In the genomic region with DNA sequence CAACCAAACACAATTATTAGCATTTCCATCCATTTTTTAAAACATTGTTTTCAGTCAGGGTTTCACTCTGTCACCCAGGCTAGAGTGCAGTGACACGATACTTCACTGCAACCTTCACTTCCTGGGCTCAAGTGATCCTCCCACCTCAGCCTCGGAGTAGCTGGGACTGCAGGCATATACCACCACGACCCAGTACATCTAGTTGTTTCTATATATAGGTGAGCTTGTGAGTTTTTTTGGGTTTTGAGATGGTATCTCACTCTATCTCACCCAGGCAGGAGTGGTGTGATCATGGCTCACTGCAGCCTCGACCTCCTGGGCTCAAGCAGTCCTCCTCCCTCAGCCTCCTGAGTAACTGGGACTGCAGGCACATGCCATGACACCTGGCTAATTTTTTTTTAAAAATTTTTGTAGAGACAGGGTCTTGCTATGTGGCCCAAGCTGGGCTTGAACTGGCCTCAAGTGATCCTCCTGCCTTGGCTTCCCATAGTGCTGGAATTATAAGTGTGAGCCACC, we compare ENCODE assay signal across 2 cellular contexts.
TF ChIP-seq lines count a peak whose summit lies in the region.

No MANE protein-coding gene starts in this region.

TF ChIP-seq in GM12891, 5 proteins besides CTCF, POLR2A, EP300 and RAD21:
- TF ChIP-seq PAX5 (IDR thresholded peaks at IDR 0.05; ENCODE audit: insufficient read depth, low read length, severe bottlenecking) (no peak), POU2F2 (IDR thresholded peaks at IDR 0.05; ENCODE audit: low read depth, low read length) (no peak), TAF1 (IDR thresholded peaks at IDR 0.05; ENCODE audit: low read depth, low read length) (no peak), POLR2AphosphoS5 (IDR thresholded peaks at IDR 0.05; ENCODE audit: low read depth, low read length) (no peak), SPI1 (IDR thresholded peaks at IDR 0.05; ENCODE audit: low read depth, low read length) (no peak)

TF ChIP-seq in HepG2, 621 proteins besides CTCF, POLR2A, EP300 and RAD21 (continues in another document):
- TF ChIP-seq ZNF234 (CRISPR knock-in tag; conservative IDR thresholded peaks at IDR 0.05), result 0 out of 2 replicates have a peak, but pooled peaks have one; percentile 19
- TF ChIP-seq, protein P1, sequence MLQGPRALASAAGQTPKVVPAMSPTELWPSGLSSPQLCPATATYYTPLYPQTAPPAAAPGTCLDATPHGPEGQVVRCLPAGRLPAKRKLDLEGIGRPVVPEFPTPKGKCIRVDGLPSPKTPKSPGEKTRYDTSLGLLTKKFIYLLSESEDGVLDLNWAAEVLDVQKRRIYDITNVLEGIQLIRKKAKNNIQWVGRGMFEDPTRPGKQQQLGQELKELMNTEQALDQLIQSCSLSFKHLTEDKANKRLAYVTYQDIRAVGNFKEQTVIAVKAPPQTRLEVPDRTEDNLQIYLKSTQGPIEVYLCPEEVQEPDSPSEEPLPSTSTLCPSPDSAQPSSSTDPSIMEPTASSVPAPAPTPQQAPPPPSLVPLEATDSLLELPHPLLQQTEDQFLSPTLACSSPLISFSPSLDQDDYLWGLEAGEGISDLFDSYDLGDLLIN (CRISPR knock-in tag; IDR thresholded peaks at IDR 0.05; ENCODE audit: borderline replicate concordance), result no peak
- TF ChIP-seq ZNF563 (CRISPR knock-in tag; IDR thresholded peaks at IDR 0.05), result 0 out of 2 replicates have a peak, but pooled peaks have one; percentile 17
- TF ChIP-seq ZNF138 (CRISPR knock-in tag; IDR thresholded peaks at IDR 0.05; ENCODE audit: low read depth), result no peak
- no peak for TF ChIP-seq ZBTB1 (CRISPR knock-in tag; IDR thresholded peaks at IDR 0.05; ENCODE audit: borderline replicate concordance)
- TF ChIP-seq ZNF746 (CRISPR knock-in tag; IDR thresholded peaks at IDR 0.05), result no peak
- TF ChIP-seq, protein P2, sequence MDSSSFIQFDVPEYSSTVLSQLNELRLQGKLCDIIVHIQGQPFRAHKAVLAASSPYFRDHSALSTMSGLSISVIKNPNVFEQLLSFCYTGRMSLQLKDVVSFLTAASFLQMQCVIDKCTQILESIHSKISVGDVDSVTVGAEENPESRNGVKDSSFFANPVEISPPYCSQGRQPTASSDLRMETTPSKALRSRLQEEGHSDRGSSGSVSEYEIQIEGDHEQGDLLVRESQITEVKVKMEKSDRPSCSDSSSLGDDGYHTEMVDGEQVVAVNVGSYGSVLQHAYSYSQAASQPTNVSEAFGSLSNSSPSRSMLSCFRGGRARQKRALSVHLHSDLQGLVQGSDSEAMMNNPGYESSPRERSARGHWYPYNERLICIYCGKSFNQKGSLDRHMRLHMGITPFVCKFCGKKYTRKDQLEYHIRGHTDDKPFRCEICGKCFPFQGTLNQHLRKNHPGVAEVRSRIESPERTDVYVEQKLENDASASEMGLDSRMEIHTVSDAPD (CRISPR knock-in tag; IDR thresholded peaks at IDR 0.05), result no peak
- TF ChIP-seq SCMH1 (CRISPR knock-in tag; IDR thresholded peaks at IDR 0.05; ENCODE audit: borderline replicate concordance), result no peak
- no peak for TF ChIP-seq SMARCC2 (IDR thresholded peaks at IDR 0.05)
- no peak for TF ChIP-seq SRY (CRISPR knock-in tag; IDR thresholded peaks at IDR 0.05)
- TF ChIP-seq MXI1 (IDR thresholded peaks at IDR 0.05; ENCODE audit: borderline replicate concordance, low read depth, low read length), result no peak
- TF ChIP-seq ZNF17 (CRISPR knock-in tag; IDR thresholded peaks at IDR 0.05), result no peak
- TF ChIP-seq SIN3B (IDR thresholded peaks at IDR 0.05; ENCODE audit: low read length), result no peak
- no peak for TF ChIP-seq KDM2A (CRISPR knock-in tag; IDR thresholded peaks at IDR 0.05; ENCODE audit: borderline replicate concordance, low read depth)
- TF ChIP-seq ATAD3A (CRISPR knock-in tag; IDR thresholded peaks at IDR 0.05), result 0 out of 2 replicates have a peak, but pooled peaks have one; percentile 2
- TF ChIP-seq ZNF143 (CRISPR knock-in tag; IDR thresholded peaks at IDR 0.05), result no peak
- TF ChIP-seq HMG20A (CRISPR knock-in tag; IDR thresholded peaks at IDR 0.05; ENCODE audit: borderline replicate concordance), result no peak
- TF ChIP-seq, protein P3, sequence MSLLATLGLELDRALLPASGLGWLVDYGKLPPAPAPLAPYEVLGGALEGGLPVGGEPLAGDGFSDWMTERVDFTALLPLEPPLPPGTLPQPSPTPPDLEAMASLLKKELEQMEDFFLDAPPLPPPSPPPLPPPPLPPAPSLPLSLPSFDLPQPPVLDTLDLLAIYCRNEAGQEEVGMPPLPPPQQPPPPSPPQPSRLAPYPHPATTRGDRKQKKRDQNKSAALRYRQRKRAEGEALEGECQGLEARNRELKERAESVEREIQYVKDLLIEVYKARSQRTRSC (CRISPR knock-in tag; IDR thresholded peaks at IDR 0.05; ENCODE audit: low read depth), result 0 out of 2 replicates have a peak, but pooled peaks have one; percentile 18
- 0 out of 2 replicates have a peak, but pooled peaks have one; percentile 19 for TF ChIP-seq PAX8 (CRISPR knock-in tag; IDR thresholded peaks at IDR 0.05; ENCODE audit: borderline replicate concordance)
- no peak for TF ChIP-seq RNF2 (conservative IDR thresholded peaks at IDR 0.05; ENCODE audit: low read depth)
- no peak for TF ChIP-seq ZNF670 (CRISPR knock-in tag; IDR thresholded peaks at IDR 0.05; ENCODE audit: borderline replicate concordance)
- no peak for TF ChIP-seq ZNF569 (CRISPR knock-in tag; IDR thresholded peaks at IDR 0.05; ENCODE audit: borderline replicate concordance)
- no peak for TF ChIP-seq ZFP41 (CRISPR knock-in tag; IDR thresholded peaks at IDR 0.05; ENCODE audit: borderline replicate concordance)
- TF ChIP-seq YY1 (IDR thresholded peaks at IDR 0.05; ENCODE audit: insufficient read depth, insufficient replicate concordance, low read depth, low read length), result no peak
- no peak for TF ChIP-seq TSC22D2 (CRISPR knock-in tag; IDR thresholded peaks at IDR 0.05; ENCODE audit: borderline replicate concordance)
- no peak for TF ChIP-seq HNRNPK (IDR thresholded peaks at IDR 0.05; ENCODE audit: low read depth, low read length, poor library complexity, severe bottlenecking)
- 0 out of 2 replicates have a peak, but pooled peaks have one; percentile 9 for TF ChIP-seq ZNF776 (CRISPR knock-in tag; IDR thresholded peaks at IDR 0.05)
- TF ChIP-seq ZSCAN20 (CRISPR knock-in tag; IDR thresholded peaks at IDR 0.05; ENCODE audit: borderline replicate concordance), result 0 out of 2 replicates have a peak, but pooled peaks have one; percentile 11
- TF ChIP-seq, protein P4, sequence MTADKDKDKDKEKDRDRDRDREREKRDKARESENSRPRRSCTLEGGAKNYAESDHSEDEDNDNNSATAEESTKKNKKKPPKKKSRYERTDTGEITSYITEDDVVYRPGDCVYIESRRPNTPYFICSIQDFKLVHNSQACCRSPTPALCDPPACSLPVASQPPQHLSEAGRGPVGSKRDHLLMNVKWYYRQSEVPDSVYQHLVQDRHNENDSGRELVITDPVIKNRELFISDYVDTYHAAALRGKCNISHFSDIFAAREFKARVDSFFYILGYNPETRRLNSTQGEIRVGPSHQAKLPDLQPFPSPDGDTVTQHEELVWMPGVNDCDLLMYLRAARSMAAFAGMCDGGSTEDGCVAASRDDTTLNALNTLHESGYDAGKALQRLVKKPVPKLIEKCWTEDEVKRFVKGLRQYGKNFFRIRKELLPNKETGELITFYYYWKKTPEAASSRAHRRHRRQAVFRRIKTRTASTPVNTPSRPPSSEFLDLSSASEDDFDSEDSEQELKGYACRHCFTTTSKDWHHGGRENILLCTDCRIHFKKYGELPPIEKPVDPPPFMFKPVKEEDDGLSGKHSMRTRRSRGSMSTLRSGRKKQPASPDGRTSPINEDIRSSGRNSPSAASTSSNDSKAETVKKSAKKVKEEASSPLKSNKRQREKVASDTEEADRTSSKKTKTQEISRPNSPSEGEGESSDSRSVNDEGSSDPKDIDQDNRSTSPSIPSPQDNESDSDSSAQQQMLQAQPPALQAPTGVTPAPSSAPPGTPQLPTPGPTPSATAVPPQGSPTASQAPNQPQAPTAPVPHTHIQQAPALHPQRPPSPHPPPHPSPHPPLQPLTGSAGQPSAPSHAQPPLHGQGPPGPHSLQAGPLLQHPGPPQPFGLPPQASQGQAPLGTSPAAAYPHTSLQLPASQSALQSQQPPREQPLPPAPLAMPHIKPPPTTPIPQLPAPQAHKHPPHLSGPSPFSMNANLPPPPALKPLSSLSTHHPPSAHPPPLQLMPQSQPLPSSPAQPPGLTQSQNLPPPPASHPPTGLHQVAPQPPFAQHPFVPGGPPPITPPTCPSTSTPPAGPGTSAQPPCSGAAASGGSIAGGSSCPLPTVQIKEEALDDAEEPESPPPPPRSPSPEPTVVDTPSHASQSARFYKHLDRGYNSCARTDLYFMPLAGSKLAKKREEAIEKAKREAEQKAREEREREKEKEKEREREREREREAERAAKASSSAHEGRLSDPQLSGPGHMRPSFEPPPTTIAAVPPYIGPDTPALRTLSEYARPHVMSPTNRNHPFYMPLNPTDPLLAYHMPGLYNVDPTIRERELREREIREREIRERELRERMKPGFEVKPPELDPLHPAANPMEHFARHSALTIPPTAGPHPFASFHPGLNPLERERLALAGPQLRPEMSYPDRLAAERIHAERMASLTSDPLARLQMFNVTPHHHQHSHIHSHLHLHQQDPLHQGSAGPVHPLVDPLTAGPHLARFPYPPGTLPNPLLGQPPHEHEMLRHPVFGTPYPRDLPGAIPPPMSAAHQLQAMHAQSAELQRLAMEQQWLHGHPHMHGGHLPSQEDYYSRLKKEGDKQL (CRISPR knock-in tag; IDR thresholded peaks at IDR 0.05; ENCODE audit: low read depth), result no peak
- TF ChIP-seq ZNF883 (CRISPR knock-in tag; IDR thresholded peaks at IDR 0.05; ENCODE audit: not compliant biosample characterization), result no peak
- TF ChIP-seq ZNF256 (CRISPR knock-in tag; conservative IDR thresholded peaks at IDR 0.05), result no peak
- no peak for TF ChIP-seq ZNF34 (CRISPR knock-in tag; IDR thresholded peaks at IDR 0.05; ENCODE audit: borderline replicate concordance)
- no peak for TF ChIP-seq KLF12 (CRISPR knock-in tag; IDR thresholded peaks at IDR 0.05; ENCODE audit: borderline replicate concordance)
- no peak for TF ChIP-seq TAF1 (CRISPR knock-in tag; IDR thresholded peaks at IDR 0.05)
- TF ChIP-seq NRL (CRISPR knock-in tag; IDR thresholded peaks at IDR 0.05; ENCODE audit: borderline replicate concordance), result no peak
- TF ChIP-seq, protein P5, sequence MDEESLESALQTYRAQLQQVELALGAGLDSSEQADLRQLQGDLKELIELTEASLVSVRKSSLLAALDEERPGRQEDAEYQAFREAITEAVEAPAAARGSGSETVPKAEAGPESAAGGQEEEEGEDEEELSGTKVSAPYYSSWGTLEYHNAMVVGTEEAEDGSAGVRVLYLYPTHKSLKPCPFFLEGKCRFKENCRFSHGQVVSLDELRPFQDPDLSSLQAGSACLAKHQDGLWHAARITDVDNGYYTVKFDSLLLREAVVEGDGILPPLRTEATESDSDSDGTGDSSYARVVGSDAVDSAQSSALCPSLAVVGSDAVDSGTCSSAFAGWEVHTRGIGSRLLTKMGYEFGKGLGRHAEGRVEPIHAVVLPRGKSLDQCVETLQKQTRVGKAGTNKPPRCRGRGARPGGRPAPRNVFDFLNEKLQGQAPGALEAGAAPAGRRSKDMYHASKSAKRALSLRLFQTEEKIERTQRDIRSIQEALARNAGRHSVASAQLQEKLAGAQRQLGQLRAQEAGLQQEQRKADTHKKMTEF (CRISPR knock-in tag; IDR thresholded peaks at IDR 0.05), result no peak
- no peak for TF ChIP-seq RCOR2 (CRISPR knock-in tag; IDR thresholded peaks at IDR 0.05)
- TF ChIP-seq, protein P6, sequence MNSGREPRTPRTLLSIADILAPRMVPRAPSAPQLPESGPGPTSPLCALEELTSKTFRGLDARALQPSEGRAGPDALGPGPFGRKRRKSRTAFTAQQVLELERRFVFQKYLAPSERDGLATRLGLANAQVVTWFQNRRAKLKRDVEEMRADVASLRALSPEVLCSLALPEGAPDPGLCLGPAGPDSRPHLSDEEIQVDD (CRISPR knock-in tag; IDR thresholded peaks at IDR 0.05; ENCODE audit: borderline replicate concordance), result no peak
- no peak for TF ChIP-seq ZNF136 (CRISPR knock-in tag; IDR thresholded peaks at IDR 0.05; ENCODE audit: low read depth)
- TF ChIP-seq, protein P7, sequence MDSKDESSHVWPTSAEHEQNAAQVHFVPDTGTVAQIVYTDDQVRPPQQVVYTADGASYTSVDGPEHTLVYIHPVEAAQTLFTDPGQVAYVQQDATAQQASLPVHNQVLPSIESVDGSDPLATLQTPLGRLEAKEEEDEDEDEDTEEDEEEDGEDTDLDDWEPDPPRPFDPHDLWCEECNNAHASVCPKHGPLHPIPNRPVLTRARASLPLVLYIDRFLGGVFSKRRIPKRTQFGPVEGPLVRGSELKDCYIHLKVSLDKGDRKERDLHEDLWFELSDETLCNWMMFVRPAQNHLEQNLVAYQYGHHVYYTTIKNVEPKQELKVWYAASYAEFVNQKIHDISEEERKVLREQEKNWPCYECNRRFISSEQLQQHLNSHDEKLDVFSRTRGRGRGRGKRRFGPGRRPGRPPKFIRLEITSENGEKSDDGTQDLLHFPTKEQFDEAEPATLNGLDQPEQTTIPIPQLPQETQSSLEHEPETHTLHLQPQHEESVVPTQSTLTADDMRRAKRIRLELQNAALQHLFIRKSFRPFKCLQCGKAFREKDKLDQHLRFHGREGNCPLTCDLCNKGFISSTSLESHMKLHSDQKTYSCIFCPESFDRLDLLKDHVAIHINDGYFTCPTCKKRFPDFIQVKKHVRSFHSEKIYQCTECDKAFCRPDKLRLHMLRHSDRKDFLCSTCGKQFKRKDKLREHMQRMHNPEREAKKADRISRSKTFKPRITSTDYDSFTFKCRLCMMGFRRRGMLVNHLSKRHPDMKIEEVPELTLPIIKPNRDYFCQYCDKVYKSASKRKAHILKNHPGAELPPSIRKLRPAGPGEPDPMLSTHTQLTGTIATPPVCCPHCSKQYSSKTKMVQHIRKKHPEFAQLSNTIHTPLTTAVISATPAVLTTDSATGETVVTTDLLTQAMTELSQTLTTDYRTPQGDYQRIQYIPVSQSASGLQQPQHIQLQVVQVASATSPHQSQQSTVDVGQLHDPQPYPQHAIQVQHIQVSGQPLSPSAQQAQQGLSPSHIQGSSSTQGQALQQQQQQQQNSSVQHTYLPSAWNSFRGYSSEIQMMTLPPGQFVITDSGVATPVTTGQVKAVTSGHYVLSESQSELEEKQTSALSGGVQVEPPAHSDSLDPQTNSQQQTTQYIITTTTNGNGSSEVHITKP (CRISPR knock-in tag; IDR thresholded peaks at IDR 0.05; ENCODE audit: low read depth), result no peak
- TF ChIP-seq, protein P8, sequence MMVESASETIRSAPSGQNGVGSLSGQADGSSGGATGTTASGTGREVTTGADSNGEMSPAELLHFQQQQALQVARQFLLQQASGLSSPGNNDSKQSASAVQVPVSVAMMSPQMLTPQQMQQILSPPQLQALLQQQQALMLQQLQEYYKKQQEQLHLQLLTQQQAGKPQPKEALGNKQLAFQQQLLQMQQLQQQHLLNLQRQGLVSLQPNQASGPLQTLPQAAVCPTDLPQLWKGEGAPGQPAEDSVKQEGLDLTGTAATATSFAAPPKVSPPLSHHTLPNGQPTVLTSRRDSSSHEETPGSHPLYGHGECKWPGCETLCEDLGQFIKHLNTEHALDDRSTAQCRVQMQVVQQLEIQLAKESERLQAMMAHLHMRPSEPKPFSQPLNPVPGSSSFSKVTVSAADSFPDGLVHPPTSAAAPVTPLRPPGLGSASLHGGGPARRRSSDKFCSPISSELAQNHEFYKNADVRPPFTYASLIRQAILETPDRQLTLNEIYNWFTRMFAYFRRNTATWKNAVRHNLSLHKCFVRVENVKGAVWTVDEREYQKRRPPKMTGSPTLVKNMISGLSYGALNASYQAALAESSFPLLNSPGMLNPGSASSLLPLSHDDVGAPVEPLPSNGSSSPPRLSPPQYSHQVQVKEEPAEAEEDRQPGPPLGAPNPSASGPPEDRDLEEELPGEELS (CRISPR knock-in tag; IDR thresholded peaks at IDR 0.05), result no peak
